ENCODE assay signal across 21 cellular contexts in the genomic region with DNA sequence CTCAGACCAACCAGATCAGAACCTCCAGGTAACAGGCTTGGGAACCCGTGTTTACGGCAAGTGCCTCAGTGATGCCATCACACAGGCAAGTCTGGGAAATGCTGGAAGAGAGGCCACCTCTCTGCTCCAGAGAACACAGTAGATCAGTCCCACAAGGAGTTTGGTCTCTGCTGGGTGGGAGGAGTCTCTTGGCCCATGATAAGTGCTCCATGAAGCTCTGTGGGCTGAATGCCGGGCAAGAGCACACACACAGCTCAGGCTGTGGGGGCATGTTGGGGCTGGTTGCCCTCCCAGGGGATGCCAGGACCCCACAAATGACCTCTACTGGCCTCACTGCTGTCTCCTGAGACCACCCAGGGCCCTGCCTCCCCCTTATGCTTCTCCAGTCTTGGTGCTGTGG.
"Had no signal": no experiment of that assay in that cellular context is flagged by ENCODE, and none has a peak within 500 bp of the region (broad histone marks: within the 10 kb centered on the region; RNA-seq: fewer than 3 reads in every experiment).

No MANE protein-coding gene starts in this region.

- H3K9me3 ChIP-seq: left ventricle myocardium inferior, ovary, right atrium auricular region, right lobe of liver, suprapubic skin, thoracic aorta, tibial artery, vagina had no signal

- H3K27me3 ChIP-seq: hepatocyte, ovary, right atrium auricular region, right lobe of liver, vagina had no signal

- H3K4me1 ChIP-seq: right atrium auricular region, right lobe of liver, suprapubic skin, tibial artery, vagina had no signal

- H3K27ac ChIP-seq: hepatocyte, left ventricle myocardium inferior, ovary, right atrium auricular region, right lobe of liver, suprapubic skin, thoracic aorta, tibial artery, vagina had no signal

- H3K36me3 ChIP-seq: left ventricle myocardium inferior, ovary, right atrium auricular region, right lobe of liver, suprapubic skin, thoracic aorta, tibial artery, vagina had no signal

- DNase-seq: islet precursor cell; left ventricle myocardium inferior; mammary epithelial cell; mesenchymal stem cell; naive B cell; natural killer cell; ovary; right lobe of liver; stimulated activated CD4-positive, alpha-beta T cell treated with anti-CD3 and anti-CD28 coated beads, Interleukin-12 subunit alpha, Interleukin-12 subunit beta, amount 100 ng/mL, for 4 hours; stimulated activated CD4-positive, alpha-beta T cell treated with anti-CD3 and anti-CD28 coated beads, Interleukin-15, amount 100 ng/mL, for 24 hours; stimulated activated CD4-positive, alpha-beta T cell treated with anti-CD3 and anti-CD28 coated beads, Interleukin-2, amount 100 ng/mL, for 24 hours; stimulated activated CD4-positive, alpha-beta T cell treated with anti-CD3 and anti-CD28 coated beads, Interleukin-4, amount 100 ng/mL, for 1 hour; stimulated activated naive B cell treated with anti-CD40 and anti-IgM and Interleukin-4, amounts not matched to agents 10 μg/mL and 1 μg/mL and 100 μg/mL, for 72 hours; tibial artery; trophoblast cell had no signal

- H3K4me3 ChIP-seq: hepatocyte, left ventricle myocardium inferior, ovary, right atrium auricular region, right lobe of liver, smooth muscle cell, suprapubic skin, thoracic aorta, tibial artery, vagina had no signal

- ATAC-seq: natural killer cell; stimulated activated naive B cell treated with anti-CD40 and anti-IgM and Interleukin-4, amounts not matched to agents 10 μg/mL and 1 μg/mL and 100 μg/mL, for 72 hours had no signal
